In the genomic region with DNA sequence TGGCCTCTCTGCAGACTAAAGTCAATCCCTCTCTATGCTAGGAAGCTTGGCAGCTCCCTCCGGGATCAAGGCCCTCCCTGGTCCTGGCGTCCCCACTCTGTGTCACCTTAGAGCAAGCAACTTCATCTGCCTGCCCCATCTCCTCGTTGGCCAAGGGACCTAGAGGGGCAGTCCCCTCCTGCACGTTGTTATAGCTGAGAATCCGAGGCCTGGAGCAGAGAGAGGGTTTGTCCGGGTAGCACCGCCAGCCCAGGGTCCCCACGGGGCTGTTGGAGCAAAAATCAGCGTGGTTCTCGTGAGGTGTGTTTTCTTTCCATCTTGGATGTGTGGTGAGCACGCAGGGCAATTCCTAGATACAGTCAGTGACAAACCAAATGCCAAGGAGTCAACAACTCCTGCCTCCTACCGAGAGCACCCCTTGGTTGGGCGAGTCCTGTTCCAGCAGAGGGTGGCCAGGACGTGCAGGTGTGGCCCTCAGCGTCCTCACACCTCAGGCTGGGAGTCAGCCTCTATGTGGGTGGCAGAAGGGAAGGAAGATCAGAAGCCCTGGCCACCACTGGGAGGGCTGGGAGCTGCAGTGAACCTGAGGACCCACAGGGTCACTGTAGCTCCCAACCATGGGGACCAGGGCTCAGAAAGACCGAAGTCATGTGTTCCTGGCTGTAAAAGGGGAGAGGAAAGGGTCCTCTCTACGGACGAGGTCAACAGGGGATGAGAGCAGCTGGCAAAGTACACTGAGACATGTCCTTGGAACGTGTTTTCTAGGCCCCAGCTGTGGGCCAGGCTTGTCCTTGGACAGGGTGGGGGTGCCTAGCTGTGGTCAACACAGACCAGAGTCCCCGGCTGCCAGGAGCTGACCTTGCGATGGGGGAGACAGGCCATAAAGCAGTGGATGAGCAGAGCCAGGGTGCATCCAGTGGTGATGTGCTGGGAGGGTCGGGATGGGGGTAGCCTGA, we compare ENCODE assay signal across 1 cellular context.
TF ChIP-seq lines count a peak whose summit lies in the region.

No MANE protein-coding gene starts in this region.

TF ChIP-seq in HepG2, 621 proteins besides CTCF, POLR2A, EP300 and RAD21 (continued from another document and continues in another):
- TF ChIP-seq ISL2 (CRISPR knock-in tag; IDR thresholded peaks at IDR 0.05): peak; percentile 73
- TF ChIP-seq NR1H2 (CRISPR knock-in tag; IDR thresholded peaks at IDR 0.05; ENCODE audit: borderline replicate concordance, low read depth): peak; percentile 85; the same call in 1 of the 2 replicates
- TF ChIP-seq ZSCAN29 (CRISPR knock-in tag; conservative IDR thresholded peaks at IDR 0.05): peak; percentile 81; the same call in 1 of the 2 replicates
- peak; percentile 92 for TF ChIP-seq MXD4 (CRISPR knock-in tag; IDR thresholded peaks at IDR 0.05)
- TF ChIP-seq ZNF329 (CRISPR knock-in tag; IDR thresholded peaks at IDR 0.05; ENCODE audit: low read depth): no peak
- 0 out of 2 replicates have a peak, but pooled peaks have one; percentile 88 for TF ChIP-seq TRAFD1 (CRISPR knock-in tag; IDR thresholded peaks at IDR 0.05; ENCODE audit: borderline replicate concordance)
- TF ChIP-seq ZNF331 (CRISPR knock-in tag; IDR thresholded peaks at IDR 0.05): peak; percentile 95
- no peak for TF ChIP-seq ZNF333 (CRISPR knock-in tag; IDR thresholded peaks at IDR 0.05; ENCODE audit: borderline replicate concordance)
- peak; percentile 91 for TF ChIP-seq ZNF281 (CRISPR knock-in tag; IDR thresholded peaks at IDR 0.05; ENCODE audit: borderline replicate concordance)
- TF ChIP-seq DR1 (CRISPR knock-in tag; IDR thresholded peaks at IDR 0.05): no peak; the same call in 1 of the 2 replicates
- TF ChIP-seq ZBTB42 (CRISPR knock-in tag; IDR thresholded peaks at IDR 0.05): peak; percentile 97
- TF ChIP-seq TBL1XR1 (IDR thresholded peaks at IDR 0.05; ENCODE audit: borderline replicate concordance, low read length, partially characterized antibody): peak; percentile 77
- TF ChIP-seq TRIM24 (CRISPR knock-in tag; IDR thresholded peaks at IDR 0.05): no peak
- peak; percentile 75 to 80; a peak in 3 of 4 replicates for TF ChIP-seq HMGXB4 (CRISPR knock-in tag; IDR thresholded peaks at IDR 0.05; ENCODE audit: borderline replicate concordance in 1 of 2, low read depth in 1 of 2)
- peak; percentile 86 for TF ChIP-seq ZNF605 (CRISPR knock-in tag; IDR thresholded peaks at IDR 0.05)
- TF ChIP-seq EHMT2 (IDR thresholded peaks at IDR 0.05; ENCODE audit: borderline replicate concordance, low read depth, low read length): no peak
- TF ChIP-seq DZIP1 (CRISPR knock-in tag; IDR thresholded peaks at IDR 0.05): 0 out of 2 replicates have a peak, but pooled peaks have one; percentile 11
- no peak for TF ChIP-seq HNRNPK (IDR thresholded peaks at IDR 0.05; ENCODE audit: low read depth, low read length, poor library complexity, severe bottlenecking)
- peak; percentile 89 for TF ChIP-seq HINFP (CRISPR knock-in tag; IDR thresholded peaks at IDR 0.05; ENCODE audit: low read depth)
- TF ChIP-seq FUBP1 (CRISPR knock-in tag; IDR thresholded peaks at IDR 0.05; ENCODE audit: borderline replicate concordance): no peak
- TF ChIP-seq ZNF264 (CRISPR knock-in tag; IDR thresholded peaks at IDR 0.05): peak; percentile 91
- peak; percentile 72; the same call in 1 of the 2 replicates for TF ChIP-seq THAP11 (CRISPR knock-in tag; IDR thresholded peaks at IDR 0.05)
- no peak for TF ChIP-seq ADNP (CRISPR knock-in tag; IDR thresholded peaks at IDR 0.05)
- TF ChIP-seq PITX1 (CRISPR knock-in tag; IDR thresholded peaks at IDR 0.05): peak; percentile 96
- no peak for TF ChIP-seq TEAD2 (CRISPR knock-in tag; IDR thresholded peaks at IDR 0.05)
- TF ChIP-seq, protein P1, sequence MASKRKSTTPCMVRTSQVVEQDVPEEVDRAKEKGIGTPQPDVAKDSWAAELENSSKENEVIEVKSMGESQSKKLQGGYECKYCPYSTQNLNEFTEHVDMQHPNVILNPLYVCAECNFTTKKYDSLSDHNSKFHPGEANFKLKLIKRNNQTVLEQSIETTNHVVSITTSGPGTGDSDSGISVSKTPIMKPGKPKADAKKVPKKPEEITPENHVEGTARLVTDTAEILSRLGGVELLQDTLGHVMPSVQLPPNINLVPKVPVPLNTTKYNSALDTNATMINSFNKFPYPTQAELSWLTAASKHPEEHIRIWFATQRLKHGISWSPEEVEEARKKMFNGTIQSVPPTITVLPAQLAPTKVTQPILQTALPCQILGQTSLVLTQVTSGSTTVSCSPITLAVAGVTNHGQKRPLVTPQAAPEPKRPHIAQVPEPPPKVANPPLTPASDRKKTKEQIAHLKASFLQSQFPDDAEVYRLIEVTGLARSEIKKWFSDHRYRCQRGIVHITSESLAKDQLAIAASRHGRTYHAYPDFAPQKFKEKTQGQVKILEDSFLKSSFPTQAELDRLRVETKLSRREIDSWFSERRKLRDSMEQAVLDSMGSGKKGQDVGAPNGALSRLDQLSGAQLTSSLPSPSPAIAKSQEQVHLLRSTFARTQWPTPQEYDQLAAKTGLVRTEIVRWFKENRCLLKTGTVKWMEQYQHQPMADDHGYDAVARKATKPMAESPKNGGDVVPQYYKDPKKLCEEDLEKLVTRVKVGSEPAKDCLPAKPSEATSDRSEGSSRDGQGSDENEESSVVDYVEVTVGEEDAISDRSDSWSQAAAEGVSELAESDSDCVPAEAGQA (IDR thresholded peaks at IDR 0.05; ENCODE audit: low read depth): peak; percentile 58; the same call in 1 of the 2 replicates
- TF ChIP-seq, protein P1 (CRISPR knock-in tag; IDR thresholded peaks at IDR 0.05; ENCODE audit: borderline replicate concordance): no peak
- TF ChIP-seq NFYC (CRISPR knock-in tag; IDR thresholded peaks at IDR 0.05): no peak
- no peak for TF ChIP-seq ZNF253 (CRISPR knock-in tag; IDR thresholded peaks at IDR 0.05; ENCODE audit: borderline replicate concordance)
- TF ChIP-seq IRX3 (CRISPR knock-in tag; IDR thresholded peaks at IDR 0.05; ENCODE audit: borderline replicate concordance, low read depth): 0 out of 2 replicates have a peak, but pooled peaks have one; percentile 34
- TF ChIP-seq, protein P2, sequence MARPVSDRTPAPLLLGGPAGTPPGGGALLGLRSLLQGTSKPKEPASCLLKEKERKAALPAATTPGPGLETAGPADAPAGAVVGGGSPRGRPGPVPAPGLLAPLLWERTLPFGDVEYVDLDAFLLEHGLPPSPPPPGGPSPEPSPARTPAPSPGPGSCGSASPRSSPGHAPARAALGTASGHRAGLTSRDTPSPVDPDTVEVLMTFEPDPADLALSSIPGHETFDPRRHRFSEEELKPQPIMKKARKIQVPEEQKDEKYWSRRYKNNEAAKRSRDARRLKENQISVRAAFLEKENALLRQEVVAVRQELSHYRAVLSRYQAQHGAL (CRISPR knock-in tag; IDR thresholded peaks at IDR 0.05; ENCODE audit: not compliant biosample characterization): no peak
- TF ChIP-seq ZNF234 (CRISPR knock-in tag; conservative IDR thresholded peaks at IDR 0.05): peak; percentile 71; the same call in 1 of the 2 replicates
- no peak for TF ChIP-seq CCAR2 (optimal IDR thresholded peaks at IDR 0.05; ENCODE audit: low read depth, low read length)
- peak; percentile 97 for TF ChIP-seq ERF (CRISPR knock-in tag; IDR thresholded peaks at IDR 0.05)
